In genomic region chr14:38073641-38074040, GRCh38 we compare ENCODE assay signal across 14 cellular contexts.
DNase-seq lines count a peak whose midpoint lies in the region; ATAC-seq and TF ChIP-seq lines count a peak whose summit lies in the region.
"Had no signal": no experiment of that assay in that cellular context is flagged by ENCODE, and none has a peak within 500 bp of the region (broad histone marks: within the 10 kb centered on the region; RNA-seq: fewer than 3 reads in every experiment).

No MANE protein-coding gene starts in this region.

- H3K27me3 ChIP-seq in OCI-LY1 (ENCODE audit: insufficient read depth, low read length) = no peaks in the 10 kb centered on the region
- H3K27me3 ChIP-seq: gastrocnemius medialis, upper lobe of right lung had no signal

- H3K4me2 ChIP-seq in OCI-LY1 (ENCODE audit: low read length) = peak overlapping the region; percentile 28; the same call in 1 of the 2 replicates

- H3K9me3 ChIP-seq in OCI-LY1 (ENCODE audit: low read length) = no peaks in the 10 kb centered on the region
- H3K9me3 ChIP-seq: gastrocnemius medialis, upper lobe of right lung had no signal

- H3K27ac ChIP-seq in OCI-LY1 (ENCODE audit: low read depth, low read length, poor library complexity, severe bottlenecking) = no peak overlapping the region
- H3K27ac ChIP-seq: gastrocnemius medialis, upper lobe of right lung had no signal

- no peak overlapping the region for H2AFZ ChIP-seq in OCI-LY1 (ENCODE audit: low read length)

- H3K4me1 ChIP-seq in OCI-LY1 (ENCODE audit: insufficient read depth, low read length, severe bottlenecking) = peaks cover 59% of the 10 kb centered on the region
- H3K4me1 ChIP-seq: gastrocnemius medialis had no signal

- peak; percentile 57 for DNase-seq in AG08395 (ENCODE audit: low spot score)
- DNase-seq in GM04503 (ENCODE audit: low read depth) = peak; percentile 49
- DNase-seq in fibroblast of mammary gland (ENCODE audit: low read depth) = peak; percentile 31
- no peak for DNase-seq in sciatic nerve (ENCODE audit: low spot score)
- no peak for DNase-seq in hepatic stellate cell (ENCODE audit: low spot score)
- no peak for DNase-seq in AML-193 (lab: John Stamatoyannopoulos, UW)
- DNase-seq: DMS79; gastrocnemius medialis; NCI-H345; stimulated activated CD4-positive, alpha-beta T cell treated with anti-CD3 and anti-CD28 coated beads, Interleukin-2, amount 100 ng/mL, for 24 hours; upper lobe of right lung had no signal

- H3K9ac ChIP-seq in OCI-LY1 (ENCODE audit: low read length) = no peak overlapping the region

- TF ChIP-seq CTCF in OCI-LY1 (IDR thresholded peaks at IDR 0.05; ENCODE audit: low read length) = no peak
- no peak for TF ChIP-seq CTCF in fibroblast of mammary gland (conservative IDR thresholded peaks at IDR 0.05; ENCODE audit: control insufficient read depth, insufficient read depth, low read depth, low read length)

- 0 out of 2 replicates have a peak, but pooled peaks cover 3% of the 10 kb centered on the region for H3F3A ChIP-seq in OCI-LY1 (ENCODE audit: insufficient read depth, low read length)

- intact Hi-C loops in sciatic nerve (cut with DNase I) = no loop called here

- H4K20me1 ChIP-seq in OCI-LY1 (ENCODE audit: insufficient read depth, low read length) = no peaks in the 10 kb centered on the region

- no peaks in the 10 kb centered on the region for H3K36me3 ChIP-seq in OCI-LY1 (ENCODE audit: insufficient read depth, low read length)
- H3K36me3 ChIP-seq: gastrocnemius medialis, upper lobe of right lung had no signal

- ATAC-seq in GM21825 (IDR thresholded peaks at IDR 0.05; ENCODE audit: unreplicated experiment) (no peak), sciatic nerve (no peak)
- ATAC-seq: gastrocnemius medialis, upper lobe of right lung, WTC11 had no signal

- H3K9me2 ChIP-seq in OCI-LY1 (ENCODE audit: low read depth, low read length) = no peaks in the 10 kb centered on the region

- H3K4me3 ChIP-seq in OCI-LY1 (ENCODE audit: low read depth, low read length, poor library complexity, severe bottlenecking) = no peak overlapping the region
- no peak overlapping the region for H3K4me3 ChIP-seq in fibroblast of mammary gland (ENCODE audit: control insufficient read depth, low read depth, low read length)
- H3K4me3 ChIP-seq: gastrocnemius medialis, upper lobe of right lung had no signal

- no peaks in the 10 kb centered on the region for H3K79me2 ChIP-seq in OCI-LY1 (ENCODE audit: insufficient read depth, low read length)

Comparison
In these comparisons a context has a peak if more than half of its experiments do, and no peak if none do; other contexts are left out.
1. DNase-seq: peak in AG08395 (single experiment), GM04503 (single experiment) and fibroblast of mammary gland (single experiment); none in sciatic nerve (single experiment), hepatic stellate cell (single experiment) and AML-193 (0 of 2).